9 cellular contexts compared by ENCODE assay signal in genomic region chr18:62189208-62189607, GRCh38. TPM values are rescaled to one million over a fixed set of nuclear protein-coding genes. Genes with fewer than 3 reads are reported as not detected.
DNase-seq lines count a peak whose midpoint lies in the region; ATAC-seq and TF ChIP-seq lines count a peak whose summit lies in the region.
"Had no signal": no experiment of that assay in that cellular context is flagged by ENCODE, and none has a peak within 500 bp of the region (broad histone marks: within the 10 kb centered on the region; RNA-seq: fewer than 3 reads in every experiment).

No MANE protein-coding gene starts in this region.

- TF ChIP-seq CTCF in AG04450 (IDR thresholded peaks at IDR 0.05; ENCODE audit: low read depth, low read length) (no peak), HFFc6 (IDR thresholded peaks at IDR 0.05) (no peak), astrocyte of the spinal cord (IDR thresholded peaks at IDR 0.05; ENCODE audit: low read depth, low read length) (no peak)

- no peaks in the 10 kb centered on the region for H3K27me3 Mint-ChIP-seq in HFFc6 (ENCODE audit: insufficient read depth)

- DNase-seq in AG04450 (ENCODE audit: low read depth, low spot score) (no peak), HFFc6 (no peak), astrocyte of the spinal cord (ENCODE audit: low read depth, low spot score) (no peak), NCI-H128 (lab: John Stamatoyannopoulos, UW; ENCODE audit: unreplicated experiment) (no peak)
- DNase-seq in activated CD4-positive, alpha-beta T cell treated with anti-CD3 and anti-CD28 coated beads for 1 hour = no peak
- DNase-seq: NCI-H1694 treated with DMSO at 0.1 percent for 48 hours had no signal

- peaks cover 10% of the 10 kb centered on the region for H3K9me3 Mint-ChIP-seq in HFFc6

- WGBS in mesodermal cell (ENCODE audit: insufficient coverage in 2 of 2), 2 experiments = 40% methylated on average over 1 of the region's 2 CpGs; no CpG with 5 or more reads in 1 of the 2 experiments

- CTCF ChIA-PET in AG04450 (lab: Charles Lee) = interaction anchor here (1.0 kb wide), 1 partner anchor 60 kb away, joined by 7 read pairs; no protein-coding TSS in a partner anchor

- peak overlapping the region; percentile 98 for H3K4me3 Mint-ChIP-seq in HFFc6

- H3K27me3 ChIP-seq in AG04450 (ENCODE audit: control insufficient read depth, insufficient read depth, low read length) = no peaks in the 10 kb centered on the region

- POLR2A ChIA-PET in AG04450 (lab: Yijun Ruan, JAX) = no interaction called here

- no peak overlapping the region for H3K27ac ChIP-seq in AG04450 (ENCODE audit: low read depth, low read length)
- no peak overlapping the region for H3K27ac ChIP-seq in mesodermal cell (ENCODE audit: low read depth, low read length, severe bottlenecking)

- H3K27ac Mint-ChIP-seq in HFFc6 = no peak overlapping the region

- H3K4me3 ChIP-seq in AG04450 (ENCODE audit: low read depth, low read length) (peak overlapping the region; percentile 95), astrocyte of the spinal cord (ENCODE audit: low read depth, low read length) (peak overlapping the region; percentile 91), mesodermal cell (ENCODE audit: extremely low read depth, insufficient read depth, low read length, poor library complexity, severe bottlenecking) (peak overlapping the region; percentile 94)

- H3K9me3 ChIP-seq in AG04450 (ENCODE audit: control insufficient read depth, insufficient read depth, low read length) (peaks cover 8% of the 10 kb centered on the region; the same call in 1 of the 2 replicates), mesodermal cell (ENCODE audit: control insufficient read depth, low read length) (no peaks in the 10 kb centered on the region)

- H3K4me1 ChIP-seq in mesodermal cell (ENCODE audit: control insufficient read depth, insufficient read depth, low read length, poor library complexity, severe bottlenecking) = no peaks in the 10 kb centered on the region

- in situ Hi-C loops in astrocyte of the spinal cord (cut with HindIII; ENCODE audit: low sequenced_read_pairs) = no loop called here

- H3K36me3 ChIP-seq in mesodermal cell (ENCODE audit: control insufficient read depth, insufficient read depth, low read length) = no peaks in the 10 kb centered on the region

- no peak for ATAC-seq in HG02852 (IDR thresholded peaks at IDR 0.05; ENCODE audit: unreplicated experiment)
- ATAC-seq in GM18873 (IDR thresholded peaks at IDR 0.05; ENCODE audit: low FRiP score, unreplicated experiment) = no peak

- peaks cover 31% of the 10 kb centered on the region for H3K36me3 Mint-ChIP-seq in HFFc6 (ENCODE audit: low read depth)

- peaks cover 65% of the 10 kb centered on the region for H3K4me1 Mint-ChIP-seq in HFFc6 (ENCODE audit: low read depth)

RNA-seq across cellular contexts. Expression of gene RELCH, which starts 2.2 kb away (rescaled TPM):
- polyA plus RNA-seq in AG04450 (2011; rRNA removed) = 14.5 and 20.3 TPM in 2 replicates
- polyA minus RNA-seq in AG04450 (2011; rRNA and poly(A)+ RNA removed) = 53.3 and 74.7 TPM in 2 replicates
- 10 to 100 TPM; 24.6 to 30.3 (median 26.6) TPM for total RNA-seq in HFFc6 (2021; fragmentation: NEBNext Ultra II Directional; extraction: Animal tissue kit (Norgen Biotek cat#: 25700))
- 18.2 TPM for polyA plus RNA-seq in mesodermal cell (2013, experiment 1 of 2)
- polyA plus RNA-seq in mesodermal cell (2013, experiment 2 of 2) = 17.1 TPM

RNA-seq across cellular contexts. Expression of gene PIGN, which starts 2.4 kb away (rescaled TPM):
- 25.1 and 33.7 TPM in 2 replicates for polyA plus RNA-seq in AG04450 (2011; rRNA removed)
- polyA minus RNA-seq in AG04450 (2011; rRNA and poly(A)+ RNA removed) = 45.3 and 63.5 TPM in 2 replicates
- total RNA-seq in HFFc6 (2021; fragmentation: NEBNext Ultra II Directional; extraction: Animal tissue kit (Norgen Biotek cat#: 25700)) = 10 to 100 TPM; 21.0 to 25.9 (median 24.7) TPM
- 14.7 TPM for polyA plus RNA-seq in mesodermal cell (2013, experiment 1 of 2)
- 15.3 TPM for polyA plus RNA-seq in mesodermal cell (2013, experiment 2 of 2)
